ENCODE assay signal across 10 cellular contexts in genomic region chr16:81650982-81651562, GRCh38.
DNase-seq lines count a peak whose midpoint lies in the region; ATAC-seq and TF ChIP-seq lines count a peak whose summit lies in the region.
"Had no signal": no experiment of that assay in that cellular context is flagged by ENCODE, and none has a peak within 500 bp of the region (broad histone marks: within the 10 kb centered on the region; RNA-seq: fewer than 3 reads in every experiment).

No MANE protein-coding gene starts in this region.

- peaks cover 0 to 30% of the 10 kb centered on the region in 2 experiments; a peak in 1 of 3 replicates for H3K36me3 ChIP-seq in HEK293 (ENCODE audit: control insufficient read depth in 2 of 2, insufficient read depth in 1 of 2, low read length in 2 of 2)
- no peaks in the 10 kb centered on the region; the same call in none of the 2 replicates for H3K36me3 ChIP-seq in MG63
- H3K36me3 ChIP-seq in Karpas-422 (ENCODE audit: insufficient read depth, low read length): no peaks in the 10 kb centered on the region

- H3K79me2 ChIP-seq in Karpas-422 (ENCODE audit: low read length): no peaks in the 10 kb centered on the region

- H3K27me3 ChIP-seq in MG63 (no peaks in the 10 kb centered on the region), Karpas-422 (ENCODE audit: low read length) (no peaks in the 10 kb centered on the region)
- H3K27me3 ChIP-seq: SJSA1 had no signal

- no peak overlapping the region for H2AFZ ChIP-seq in Karpas-422 (ENCODE audit: low read length)

- peaks cover 5% of the 10 kb centered on the region; the same call in 1 of the 2 replicates for H3K4me1 ChIP-seq in HEK293 (ENCODE audit: control insufficient read depth, insufficient read depth, low read length)
- H3K4me1 ChIP-seq in Karpas-422 (ENCODE audit: low read length): no peaks in the 10 kb centered on the region

- H3K9ac ChIP-seq in Karpas-422 (ENCODE audit: low read length): no peak overlapping the region

- H3K4me3 ChIP-seq in HEK293 (ENCODE audit: low read depth, low read length): no peak overlapping the region
- no peak overlapping the region for H3K4me3 ChIP-seq in MG63
- no peak overlapping the region for H3K4me3 ChIP-seq in Karpas-422 (ENCODE audit: low read length)
- H3K4me3 ChIP-seq: SJSA1 had no signal

- H3K9me2 ChIP-seq in Karpas-422 (replicated peaks; ENCODE audit: insufficient read depth, low read length): no peaks in the 10 kb centered on the region

- peak; percentile 89 to 94 for ATAC-seq in left cardiac atrium

- H3K9me3 ChIP-seq in HEK293 (ENCODE audit: control insufficient read depth, insufficient read depth, low read depth, low read length) (no peaks in the 10 kb centered on the region), MG63 (no peaks in the 10 kb centered on the region), Karpas-422 (ENCODE audit: low read length) (no peaks in the 10 kb centered on the region)
- H3K9me3 ChIP-seq: SJSA1 had no signal

- no peak for TF ChIP-seq CTCF in HEK293 (tag by site-specific recombination; IDR thresholded peaks at IDR 0.05)

- intact Hi-C loops in left cardiac atrium (cut with DNase I) (no loop called here), posterior vena cava (cut with DNase I) (no loop called here)

- peaks cover 5% of the 10 kb centered on the region; the same call in 1 of the 2 replicates for H4K20me1 ChIP-seq in Karpas-422 (ENCODE audit: insufficient read depth, low read depth, low read length)

- no peak overlapping the region for H3K27ac ChIP-seq in HEK293 (ENCODE audit: extremely low read depth, low read depth, low read length)
- no peak overlapping the region for H3K27ac ChIP-seq in Karpas-422 (ENCODE audit: low read length)
- H3K27ac ChIP-seq: SJSA1 had no signal

- DNase-seq in SHP77 (lab: John Stamatoyannopoulos, UW): peak; percentile 93 to 94
- peak; percentile 86 for DNase-seq in left cardiac atrium
- DNase-seq in posterior vena cava (ENCODE audit: low spot score): peak; percentile 91
- DNase-seq in MG63: no peak
- no peak for DNase-seq in Karpas-422
- no peak for DNase-seq in RPMI8226
- no peak for DNase-seq in Ammon's horn (ENCODE audit: low spot score)
- DNase-seq: posterior cingulate gyrus had no signal

- POLR2A ChIA-PET in HEK293 (lab: Yijun Ruan, JAX): no interaction called here

- CTCF ChIA-PET in HEK293 (lab: Yijun Ruan, JAX): interaction anchor here (0.6 kb wide), 1 partner anchor 54 kb away, joined by 3 read pairs; no protein-coding TSS in a partner anchor

- no peak overlapping the region for H3K4me2 ChIP-seq in Karpas-422 (ENCODE audit: low read depth, low read length, poor library complexity, severe bottlenecking)

TF ChIP-seq in HEK293, 187 proteins besides CTCF, POLR2A, EP300 and RAD21:
- TF ChIP-seq ZNF280C (tag by site-specific recombination; IDR thresholded peaks at IDR 0.05) (no peak), EGR2 (tag by site-specific recombination; IDR thresholded peaks at IDR 0.05; ENCODE audit: low read depth) (peak; percentile 42; the same call in 1 of the 2 replicates), ZBTB48 (tag by site-specific recombination; IDR thresholded peaks at IDR 0.05) (no peak)

Comparison
In these comparisons a context has a peak if more than half of its experiments do, and no peak if none do; other contexts are left out.
1. DNase-seq: peak in SHP77 (2 of 2), left cardiac atrium (single experiment) and posterior vena cava (single experiment); none in MG63 (single experiment), Karpas-422 (single experiment), RPMI8226 (single experiment) and Ammon's horn (single experiment).